In the genomic region with DNA sequence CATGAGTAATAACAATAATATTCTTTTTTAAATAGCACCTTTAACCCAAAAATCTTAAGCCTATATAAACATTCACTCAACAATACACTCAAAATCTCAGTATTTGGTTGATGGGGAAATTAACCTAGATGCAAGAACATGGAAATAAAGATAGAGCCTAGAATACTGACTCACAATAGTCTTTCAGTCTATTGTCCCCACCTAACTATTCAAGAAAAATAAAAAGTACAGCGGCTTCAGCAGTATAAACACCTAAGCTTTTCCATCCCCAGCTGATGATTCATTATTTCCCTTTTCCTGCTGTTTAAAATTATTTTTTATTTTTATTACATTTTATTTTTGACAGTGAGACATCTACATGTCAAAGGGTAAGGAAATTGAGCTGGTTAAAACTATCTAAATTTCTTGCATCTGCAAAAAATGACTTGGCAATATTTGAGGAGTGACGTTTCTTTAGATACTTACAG, we compare ENCODE assay signal across 1 cellular context.
TF ChIP-seq lines count a peak whose summit lies in the region.

No MANE protein-coding gene starts in this region.

TF ChIP-seq in endothelial cell of umbilical vein, 7 proteins besides CTCF, POLR2A, EP300 and RAD21 (continued from another document):
- no peak for TF ChIP-seq POLR2AphosphoS5 (IDR thresholded peaks at IDR 0.05; ENCODE audit: insufficient read depth, low read depth, low read length)
